Comparison of ENCODE assay signal across 21 cellular contexts in the genomic region with DNA sequence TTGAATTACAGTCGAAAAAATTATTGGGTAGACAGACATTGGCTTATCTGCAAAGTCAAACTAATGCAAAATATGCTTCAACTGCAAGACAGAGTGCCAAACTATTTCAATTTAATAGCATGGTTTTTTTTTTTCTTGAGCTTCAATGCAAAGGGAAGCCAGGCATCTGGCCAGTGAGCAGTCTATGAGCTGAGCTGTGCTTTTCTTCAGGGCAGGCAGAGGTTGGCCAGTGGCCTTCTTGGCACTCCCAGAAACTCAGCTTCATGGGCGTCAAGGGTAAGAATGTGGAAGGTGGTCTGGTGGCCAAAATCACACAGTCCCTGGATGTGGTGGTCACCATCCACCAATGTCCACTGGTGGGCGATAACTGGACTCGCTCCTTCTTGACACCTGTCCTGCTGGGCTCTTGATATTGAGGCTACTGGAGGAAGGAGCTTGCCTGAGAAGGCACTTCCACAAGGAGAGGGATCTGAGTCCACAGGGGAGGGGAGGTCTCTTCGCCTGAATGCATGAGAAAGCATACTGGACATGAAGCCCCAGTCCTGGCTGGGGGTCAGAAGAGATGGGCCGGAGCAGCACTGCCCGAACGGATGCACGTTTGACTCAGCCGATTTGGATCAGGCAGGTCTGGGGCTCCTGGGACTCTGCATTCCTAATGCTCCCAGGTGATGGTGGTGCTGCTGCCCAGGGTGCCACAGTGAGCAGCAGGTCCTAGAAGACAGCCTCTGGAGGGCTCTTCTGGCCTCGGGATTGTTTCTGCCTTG. TPM values are rescaled to one million over a fixed set of nuclear protein-coding genes. Genes with fewer than 3 reads are reported as not detected.
A peak's percentile ranks its signal among the peaks of the same experiment; 100 is the strongest.
DNase-seq lines count a peak whose midpoint lies in the region; ATAC-seq, FAIRE-seq and TF ChIP-seq lines count a peak whose summit lies in the region.
"Had no signal": no experiment of that assay in that cellular context is flagged by ENCODE, and none has a peak within 500 bp of the region (broad histone marks: within the 10 kb centered on the region; RNA-seq: fewer than 3 reads in every experiment).

No MANE protein-coding gene starts in this region.

- FAIRE-seq in GM12891 (lab: Jason Lieb, UNC) = no peak
- FAIRE-seq: endothelial cell of umbilical vein, keratinocyte, TTC549 had no signal

- peaks cover 52% of the 10 kb centered on the region for H3K4me1 ChIP-seq in IMR-90 (ENCODE audit: control insufficient read depth, insufficient read depth, low read length)
- H3K4me1 ChIP-seq in stomach = peaks cover 0 to 86% (median 53%) of the 10 kb centered on the region in 4 donors

- H4K20me1 ChIP-seq in IMR-90 (ENCODE audit: insufficient read depth, low read length) = peaks cover 57% of the 10 kb centered on the region

- no peak overlapping the region for H2AK9ac ChIP-seq in IMR-90 (replicated peaks; ENCODE audit: low read depth, low read length, poor library complexity)

- dilution Hi-C loops in IMR-90 (cut with HindIII; ENCODE audit: low sequenced_read_pairs, unreplicated experiment) = no loop called here

- CTCF ChIA-PET in IMR-90 (lab: Yijun Ruan, JAX) = no interaction called here

- H3K27me3 ChIP-seq in IMR-90 (ENCODE audit: control insufficient read depth, insufficient read depth, low read length) (no peaks in the 10 kb centered on the region), stomach (no peaks in the 10 kb centered on the region)
- H3K27me3 ChIP-seq: foreskin keratinocyte had no signal

- 75% methylated on average over 4 of the region's 11 CpGs; no CpG with 5 or more reads in 1 of the 2 experiments for WGBS in IMR-90 (ENCODE audit: extremely low coverage in 2 of 2, insufficient read length in 1 of 2), 2 experiments
- 60 to 84% (median 80%) methylated on average over 8 to 11 of the region's 11 CpGs for WGBS in stomach, 5 donors

- intact Hi-C loops in IMR-90 (cut with micrococcal nuclease) = no loop called here
- intact Hi-C loops in stomach (cut with DNase I; ENCODE audit: low total_unique reads) = no loop called here

- no TSS peak for BruUV-seq in IMR-90 (replicated peaks; lab: Mats Ljungman, UMichigan)

- H2BK120ac ChIP-seq in IMR-90 (ENCODE audit: low read depth, low read length) = peak overlapping the region; percentile 24

- POLR2A ChIA-PET in IMR-90 (lab: Charles Lee; ENCODE audit: unreplicated experiment) = interaction anchor here (1.0 to 1.4 kb wide), 3 partner anchors 11 to 18 kb away, joined by 4 to 9 read pairs (median 5); no protein-coding TSS in a partner anchor

- H3K36me3 Mint-ChIP-seq in chondrocyte (ENCODE audit: low read depth) = peaks cover 25% of the 10 kb centered on the region
- H3K36me3 Mint-ChIP-seq: activated naive CD4-positive, alpha-beta T cell treated with anti-CD3 and anti-CD28 coated beads, Interleukin-2, amount 50 U/mL, for 24 hours; CD4-positive, CD25-positive, alpha-beta regulatory T cell; memory B cell had no signal

- peak overlapping the region; percentile 51 for H2BK5ac ChIP-seq in IMR-90 (ENCODE audit: low read depth, low read length, poor library complexity, severe bottlenecking)

- no peak overlapping the region for H3K56ac ChIP-seq in IMR-90 (ENCODE audit: extremely low read depth, insufficient read depth, low read length)

- no peak overlapping the region; the same call in 1 of the 2 replicates for H3K4me2 ChIP-seq in IMR-90 (ENCODE audit: low read depth, low read length)

- no peaks in the 10 kb centered on the region for H3K27me3 Mint-ChIP-seq in chondrocyte (ENCODE audit: low read depth)

- TF ChIP-seq POLR2A in IMR-90 (IDR thresholded peaks at IDR 0.05; ENCODE audit: low read depth, low read length) = no peak
- TF ChIP-seq POLR2A in stomach (IDR thresholded peaks at IDR 0.05) = no peak
- TF ChIP-seq POLR2A in GM12891 (IDR thresholded peaks at IDR 0.05; ENCODE audit: low read depth, low read length) = no peak

- peak overlapping the region in 1 of 2 experiments; percentile 39; a peak in 1 of 4 replicates for H4K8ac ChIP-seq in IMR-90 (ENCODE audit: low read depth in 2 of 2, low read length in 2 of 2)

- peak overlapping the region; percentile 56; the same call in 1 of the 2 replicates for H4K5ac ChIP-seq in IMR-90 (ENCODE audit: low read depth, low read length)

- peak overlapping the region; percentile 64; the same call in 1 of the 2 replicates for H2BK20ac ChIP-seq in IMR-90 (ENCODE audit: low read depth, low read length)

- H3K27ac ChIP-seq in IMR-90 (ENCODE audit: insufficient read depth, low read length) (no peak overlapping the region), stomach (peak overlapping the region in 4 of 5 donors; percentile 61 to 92 (median 86))
- H3K27ac ChIP-seq: foreskin keratinocyte had no signal

- H3K27ac Mint-ChIP-seq in chondrocyte (ENCODE audit: unreplicated experiment) = peak overlapping the region; percentile 88
- H3K27ac Mint-ChIP-seq: activated CD4-positive, alpha-beta T cell treated with anti-CD3 and anti-CD28 coated beads for 36 hours; activated naive CD4-positive, alpha-beta T cell treated with anti-CD3 and anti-CD28 coated beads, Interleukin-2, amount 50 U/mL, for 24 hours; CD4-positive, CD25-positive, alpha-beta regulatory T cell; memory B cell had no signal

- H2AK5ac ChIP-seq in IMR-90 (ENCODE audit: low read depth, low read length) = peak overlapping the region; percentile 48

- no peak overlapping the region for H2AFZ ChIP-seq in IMR-90 (replicated peaks; ENCODE audit: low read length, poor library complexity)

- ATAC-seq in IMR-90 (ENCODE audit: low read depth) (no peak), omental fat pad (ENCODE audit: low FRiP score) (no peak)
- ATAC-seq: activated CD4-positive, alpha-beta T cell treated with anti-CD3 and anti-CD28 coated beads for 36 hours had no signal

- H3K4me1 Mint-ChIP-seq in chondrocyte (ENCODE audit: low read depth) = peaks cover 95% of the 10 kb centered on the region
- H3K4me1 Mint-ChIP-seq: memory B cell had no signal

- peak overlapping the region; percentile 33; the same call in 1 of the 2 replicates for H3K23ac ChIP-seq in IMR-90 (ENCODE audit: low read depth, low read length)

- no peaks in the 10 kb centered on the region for H3K9me3 ChIP-seq in IMR-90 (ENCODE audit: control insufficient read depth, insufficient read depth, low read length)
- no peaks in the 10 kb centered on the region for H3K9me3 ChIP-seq in stomach

- H3K4ac ChIP-seq in IMR-90 (ENCODE audit: low read depth, low read length) = peak overlapping the region; percentile 67

- H4K91ac ChIP-seq in IMR-90 (ENCODE audit: insufficient read depth, low read depth, low read length) = no peak overlapping the region

- peak overlapping the region; percentile 17; the same call in 1 of the 2 replicates for H3K18ac ChIP-seq in IMR-90 (ENCODE audit: low read depth, low read length)

- in situ Hi-C loops in IMR-90 (cut with MboI; ENCODE audit: low sequenced_read_pairs) = no loop called here

- TF ChIP-seq EP300 in stomach (IDR thresholded peaks at IDR 0.05) = no peak

- H2BK15ac ChIP-seq in IMR-90 (ENCODE audit: low read depth, low read length) = 0 out of 3 replicates have a peak overlapping the region, but pooled peaks have one; percentile 6

- H3K9ac ChIP-seq in IMR-90 (ENCODE audit: low read depth, low read length) = no peak overlapping the region

- H3K4me3 Mint-ChIP-seq in chondrocyte (ENCODE audit: unreplicated experiment) = no peak overlapping the region
- H3K4me3 Mint-ChIP-seq: activated CD4-positive, alpha-beta T cell treated with anti-CD3 and anti-CD28 coated beads for 36 hours; activated naive CD4-positive, alpha-beta T cell treated with anti-CD3 and anti-CD28 coated beads, Interleukin-2, amount 50 U/mL, for 24 hours; CD4-positive, CD25-positive, alpha-beta regulatory T cell; memory B cell had no signal

- H3K4me3 ChIP-seq in IMR-90 (ENCODE audit: insufficient read depth, low read depth, low read length) = no peak overlapping the region
- no peak overlapping the region for H3K4me3 ChIP-seq in stomach

- DNase-seq in IMR-90 (no peak), chondrocyte (ENCODE audit: low spot score) (no peak), mesenteric fat pad (ENCODE audit: low spot score) (peak; percentile 77), stomach (no peak), omental fat pad (ENCODE audit: low spot score) (no peak), MV-4-11 (lab: John Stamatoyannopoulos, UW) (no peak), GM12891 (ENCODE audit: insufficient read length, low spot score) (no peak), COLO668 (lab: John Stamatoyannopoulos, UW; ENCODE audit: unreplicated experiment) (no peak)
- DNase-seq: activated CD4-positive, alpha-beta T cell treated with anti-CD3 and anti-CD28 coated beads for 36 hours; CD4-positive, CD25-positive, alpha-beta regulatory T cell; GF-D8; NCI-H187; NCI-H2227 treated with DMSO at 0.1 percent for 48 hours; NCI-H774; SW 1271 had no signal

- TF ChIP-seq CTCF in IMR-90 (conservative IDR thresholded peaks at IDR 0.05; ENCODE audit: low read depth, low read length) (no peak), chondrocyte (IDR thresholded peaks at IDR 0.05) (no peak), stomach (IDR thresholded peaks at IDR 0.05) (no peak), omental fat pad (IDR thresholded peaks at IDR 0.05) (no peak)

- H3K14ac ChIP-seq in IMR-90 (replicated peaks; ENCODE audit: low read depth, low read length) = peak overlapping the region; percentile 69

- no peak for TF ChIP-seq RAD21 in IMR-90 (IDR thresholded peaks at IDR 0.05; ENCODE audit: low read length)

- H3K36me3 ChIP-seq in IMR-90 (ENCODE audit: control insufficient read depth, insufficient read depth, low read length) (peaks cover 7% of the 10 kb centered on the region), stomach (no peaks in the 10 kb centered on the region)

- H3K9me1 ChIP-seq in IMR-90 (ENCODE audit: insufficient read depth, low read length) = peaks cover 52% of the 10 kb centered on the region

- H3K9me3 Mint-ChIP-seq in chondrocyte (ENCODE audit: low read depth) = no peaks in the 10 kb centered on the region
- H3K9me3 Mint-ChIP-seq: activated naive CD4-positive, alpha-beta T cell treated with anti-CD3 and anti-CD28 coated beads, Interleukin-2, amount 50 U/mL, for 24 hours; CD4-positive, CD25-positive, alpha-beta regulatory T cell had no signal

- H3K79me1 ChIP-seq in IMR-90 (ENCODE audit: low read depth in 1 of 2, low read length in 2 of 2) = peaks cover 28 to 83% of the 10 kb centered on the region in 2 experiments

RNA-seq across cellular contexts. Expression of gene COL4A2, which starts 17.1 kb away (rescaled TPM):
- total RNA-seq in IMR-90 (2012; rRNA removed) (90.7 and 97.5 TPM in 2 replicates), chondrocyte (1,370 to 2,411 TPM (median 2,366 TPM) in 3 replicates), mesenteric fat pad (1,333 TPM), stomach (100 to 1,000 TPM; 134 to 531 (median 366) TPM), omental fat pad (100 to 1,000 TPM; 380 to 788 (median 684) TPM)
- polyA plus RNA-seq in IMR-90 (2012; rRNA removed) (457 and 533 TPM in 2 replicates), stomach (10 to 100 TPM; 24.0 to 96.6 (median 38.4) TPM)
- 220 and 733 TPM in 2 replicates for polyA plus RNA-seq in IMR-90 (2012; cell fraction: cytosol; rRNA removed)
- 553 and 1,147 TPM in 2 replicates for polyA plus RNA-seq in IMR-90 (2012; cell fraction: nucleus; rRNA removed; ENCODE audit: low replicate concordance)
- 0.37 TPM for polyA plus RNA-seq in GM12891 (2012; ENCODE audit: low read depth, missing spikeins)
- total RNA-seq: activated CD4-positive, alpha-beta T cell treated with anti-CD3 and anti-CD28 coated beads for 36 hours; CD4-positive, CD25-positive, alpha-beta regulatory T cell had no signal
- polyA plus RNA-seq: CD4-positive, CD25-positive, alpha-beta regulatory T cell had no signal

RNA-seq across cellular contexts. Expression of gene COL4A1, which starts 17.2 kb away (rescaled TPM):
- total RNA-seq in IMR-90 (2012; rRNA removed) = 230 and 263 TPM in 2 replicates
- 301 and 337 TPM in 2 replicates for polyA plus RNA-seq in IMR-90 (2012; rRNA removed)
- polyA plus RNA-seq in IMR-90 (2012; cell fraction: cytosol; rRNA removed) = 173 and 272 TPM in 2 replicates
- 217 and 287 TPM in 2 replicates for polyA plus RNA-seq in IMR-90 (2012; cell fraction: nucleus; rRNA removed; ENCODE audit: low replicate concordance)
- total RNA-seq in chondrocyte = 2,319 to 5,210 TPM (median 5,209 TPM) in 3 replicates
- total RNA-seq in mesenteric fat pad = 1,996 TPM
- 100 to 1,000 TPM; 132 to 798 (median 175) TPM for total RNA-seq in stomach
- polyA plus RNA-seq in stomach = 10 to 100 TPM; 18.8 to 59.0 (median 30.6) TPM
- 1,000 to 10,000 TPM in 2 of 4 donors, 100 to 1,000 TPM in 2; 611 to 1,113 (median 995) TPM for total RNA-seq in omental fat pad
- not detected for polyA plus RNA-seq in GM12891 (2012; ENCODE audit: low read depth, missing spikeins)
- total RNA-seq: CD4-positive, CD25-positive, alpha-beta regulatory T cell had no signal
- polyA plus RNA-seq: CD4-positive, CD25-positive, alpha-beta regulatory T cell had no signal
